Comparison of ENCODE assay signal across 21 cellular contexts in genomic region chr2:70830333-70830732, GRCh38. TPM values are rescaled to one million over a fixed set of nuclear protein-coding genes. Genes with fewer than 3 reads are reported as not detected.
"Had no signal": no experiment of that assay in that cellular context is flagged by ENCODE, and none has a peak within 500 bp of the region (broad histone marks: within the 10 kb centered on the region; RNA-seq: fewer than 3 reads in every experiment).

No MANE protein-coding gene starts in this region.

- H3K4me3 ChIP-seq: coronary artery, pancreas, smooth muscle cell, transverse colon had no signal

- H3K36me3 Mint-ChIP-seq: activated naive CD8-positive, alpha-beta T cell treated with anti-CD3 and anti-CD28 coated beads, Interleukin-2, amount 10 ng/mL, durations not matched to agents 7 days and 5 days had no signal

- H3K9me3 ChIP-seq: pancreas, transverse colon had no signal

- DNase-seq: activated B cell treated with CpG ODN at 0.5 μM for 24 hours; activated CD4-positive, alpha-beta T cell treated with anti-CD3 and anti-CD28 coated beads, Interleukin-2, amount 10 ng/mL, durations not matched to agents 24 days and 14 days; activated effector memory CD4-positive, alpha-beta T cell treated with Interleukin-2 at 50 U/mL for 16 hours; activated naive CD8-positive, alpha-beta T cell treated with anti-CD3 and anti-CD28 coated beads, Interleukin-2, amount 10 ng/mL, durations not matched to agents 7 days and 5 days; activated T-cell treated with anti-CD3 and anti-CD28 coated beads for 4 hours; caudate nucleus; effector CD8-positive, alpha-beta T cell; foreskin fibroblast; glutamatergic neuron; mesendoderm; pancreas; SIG-M5; T-helper 17 cell; transverse colon had no signal

- H3K9me3 Mint-ChIP-seq: activated B cell treated with CpG ODN at 0.5 μM for 24 hours; activated CD4-positive, alpha-beta T cell treated with anti-CD3 and anti-CD28 coated beads, Interleukin-2, amount 10 ng/mL, durations not matched to agents 24 days and 14 days; activated naive CD8-positive, alpha-beta T cell treated with anti-CD3 and anti-CD28 coated beads, Interleukin-2, amount 10 ng/mL, durations not matched to agents 7 days and 5 days had no signal

- H3K27me3 Mint-ChIP-seq: activated CD4-positive, alpha-beta T cell treated with anti-CD3 and anti-CD28 coated beads, Interleukin-2, amount 10 ng/mL, durations not matched to agents 24 days and 14 days; activated naive CD8-positive, alpha-beta T cell treated with anti-CD3 and anti-CD28 coated beads, Interleukin-2, amount 10 ng/mL, durations not matched to agents 7 days and 5 days had no signal

- H3K4me1 Mint-ChIP-seq: activated B cell treated with CpG ODN at 0.5 μM for 24 hours had no signal

- H3K4me1 ChIP-seq: pancreas, transverse colon had no signal

- H3K27me3 ChIP-seq: pancreas, transverse colon had no signal

- H3K4me2 ChIP-seq: smooth muscle cell had no signal

- H3K27ac Mint-ChIP-seq: activated B cell treated with CpG ODN at 0.5 μM for 24 hours; activated CD4-positive, alpha-beta T cell treated with anti-CD3 and anti-CD28 coated beads, Interleukin-2, amount 10 ng/mL, durations not matched to agents 24 days and 14 days; activated naive CD8-positive, alpha-beta T cell treated with anti-CD3 and anti-CD28 coated beads, Interleukin-2, amount 10 ng/mL, durations not matched to agents 7 days and 5 days; T-helper 17 cell had no signal

- H3K27ac ChIP-seq: coronary artery, pancreas, transverse colon had no signal

- H3K4me3 Mint-ChIP-seq: activated B cell treated with CpG ODN at 0.5 μM for 24 hours; activated CD4-positive, alpha-beta T cell treated with anti-CD3 and anti-CD28 coated beads, Interleukin-2, amount 10 ng/mL, durations not matched to agents 24 days and 14 days; activated naive CD8-positive, alpha-beta T cell treated with anti-CD3 and anti-CD28 coated beads, Interleukin-2, amount 10 ng/mL, durations not matched to agents 7 days and 5 days; T-helper 17 cell had no signal

- ATAC-seq: left lobe of liver, T-helper 17 cell had no signal

- H3K36me3 ChIP-seq: pancreas, transverse colon had no signal

RNA-seq across cellular contexts. Expression of gene CD207, which starts 5.3 kb away (rescaled TPM):
- total RNA-seq: activated B cell treated with CpG ODN at 0.5 μM for 24 hours; activated CD4-positive, alpha-beta T cell treated with anti-CD3 and anti-CD28 coated beads, Interleukin-2, amount 10 ng/mL, durations not matched to agents 24 days and 14 days; activated naive CD8-positive, alpha-beta T cell treated with anti-CD3 and anti-CD28 coated beads, Interleukin-2, amount 10 ng/mL, durations not matched to agents 7 days and 5 days; astrocyte; epithelial cell of proximal tubule; left lobe of liver; renal cortical epithelial cell; smooth muscle cell had no signal
- polyA plus RNA-seq: neural cell, smooth muscle cell had no signal

RNA-seq across cellular contexts. Expression of gene CLEC4F, which starts 9.9 kb away (rescaled TPM):
- total RNA-seq: activated B cell treated with CpG ODN at 0.5 μM for 24 hours; activated CD4-positive, alpha-beta T cell treated with anti-CD3 and anti-CD28 coated beads, Interleukin-2, amount 10 ng/mL, durations not matched to agents 24 days and 14 days; activated naive CD8-positive, alpha-beta T cell treated with anti-CD3 and anti-CD28 coated beads, Interleukin-2, amount 10 ng/mL, durations not matched to agents 7 days and 5 days; astrocyte; epithelial cell of proximal tubule; left lobe of liver; renal cortical epithelial cell; smooth muscle cell had no signal
- polyA plus RNA-seq: neural cell, smooth muscle cell had no signal

RNA-seq across cellular contexts. Expression of gene FIGLA, which starts 39.9 kb away (rescaled TPM):
- total RNA-seq: activated B cell treated with CpG ODN at 0.5 μM for 24 hours; activated CD4-positive, alpha-beta T cell treated with anti-CD3 and anti-CD28 coated beads, Interleukin-2, amount 10 ng/mL, durations not matched to agents 24 days and 14 days; activated naive CD8-positive, alpha-beta T cell treated with anti-CD3 and anti-CD28 coated beads, Interleukin-2, amount 10 ng/mL, durations not matched to agents 7 days and 5 days; astrocyte; epithelial cell of proximal tubule; left lobe of liver; renal cortical epithelial cell; smooth muscle cell; T-helper 17 cell; transverse colon had no signal
- polyA plus RNA-seq: neural cell, smooth muscle cell had no signal
